Comparison of ENCODE assay signal across 8 cellular contexts in genomic region chrX:45851434-45851991, GRCh38.
A peak's percentile ranks its signal among the peaks of the same experiment; 100 is the strongest.
DNase-seq lines count a peak whose midpoint lies in the region; ATAC-seq and TF ChIP-seq lines count a peak whose summit lies in the region.

No MANE protein-coding gene starts in this region.

- peaks cover 9% of the 10 kb centered on the region for H3K4me1 Mint-ChIP-seq in CD4-positive, alpha-beta T cell (ENCODE audit: low read depth)
- peaks cover 16% of the 10 kb centered on the region for H3K4me1 Mint-ChIP-seq in stimulated activated effector memory CD8-positive, alpha-beta T cell treated with anti-CD3 and anti-CD28 coated beads, Interleukin-12 subunit alpha, Interleukin-12 subunit beta, amount 100 ng/mL, for 72 hours

- peak overlapping the region; percentile 77 for H3K27ac Mint-ChIP-seq in CD4-positive, alpha-beta T cell
- peak overlapping the region; percentile 86 for H3K27ac Mint-ChIP-seq in stimulated activated effector memory CD8-positive, alpha-beta T cell treated with anti-CD3 and anti-CD28 coated beads, Interleukin-12 subunit alpha, Interleukin-12 subunit beta, amount 100 ng/mL, for 72 hours

- POLR2A ChIA-PET in CD4-positive, alpha-beta T cell (lab: Charles Lee), result interaction anchor here (1.0 to 3.9 kb wide), 3 partner anchors 44 to 102 kb away, joined by 3 to 47 read pairs (median 19); no protein-coding TSS in a partner anchor

- peak overlapping the region; percentile 80 for H3K4me3 ChIP-seq in Loucy (ENCODE audit: low read length, poor library complexity, severe bottlenecking)
- peak overlapping the region; percentile 64 for H3K4me3 ChIP-seq in ectodermal cell (ENCODE audit: insufficient read depth, low read depth, low read length)
- H3K4me3 ChIP-seq in muscle layer of colon (ENCODE audit: low read depth in 1 of 2, low read length in 2 of 2), result peak overlapping the region; percentile 29 to 63

- no peaks in the 10 kb centered on the region for H3K27me3 ChIP-seq in CD4-positive, alpha-beta T cell (ENCODE audit: control insufficient read depth, insufficient read depth, low read length)
- H3K27me3 ChIP-seq in Loucy (ENCODE audit: insufficient read depth, low read length, poor library complexity, severe bottlenecking), result no peaks in the 10 kb centered on the region
- H3K27me3 ChIP-seq in ectodermal cell (ENCODE audit: control insufficient read depth, insufficient read depth, low read length, poor library complexity, severe bottlenecking), result no peaks in the 10 kb centered on the region
- peaks cover 0 to 15% of the 10 kb centered on the region in 2 donors for H3K27me3 ChIP-seq in muscle layer of colon (ENCODE audit: control insufficient read depth in 1 of 2, insufficient read depth in 2 of 2, low read length in 2 of 2)

- peak overlapping the region; percentile 93 for H3K4me2 ChIP-seq in Loucy (ENCODE audit: low read depth, low read length, poor library complexity, severe bottlenecking)

- no peaks in the 10 kb centered on the region for H3K27me3 Mint-ChIP-seq in CD4-positive, alpha-beta T cell

- H3K4me3 Mint-ChIP-seq in CD4-positive, alpha-beta T cell, result peak overlapping the region; percentile 89
- H3K4me3 Mint-ChIP-seq in stimulated activated effector memory CD8-positive, alpha-beta T cell treated with anti-CD3 and anti-CD28 coated beads, Interleukin-12 subunit alpha, Interleukin-12 subunit beta, amount 100 ng/mL, for 72 hours, result peak overlapping the region; percentile 95

- peaks cover 3% of the 10 kb centered on the region for H3K4me1 ChIP-seq in Loucy (ENCODE audit: insufficient read depth, low read length, poor library complexity, severe bottlenecking)
- no peaks in the 10 kb centered on the region for H3K4me1 ChIP-seq in ectodermal cell (ENCODE audit: control insufficient read depth, insufficient read depth, low read length)
- H3K4me1 ChIP-seq in muscle layer of colon (ENCODE audit: insufficient read depth, low read length), result no peaks in the 10 kb centered on the region

- 0% methylated on average over 39 to 53 of the region's 53 CpGs for WGBS in ectodermal cell, 2 experiments

- H3K9me2 ChIP-seq in Loucy (replicated peaks; ENCODE audit: low read depth, low read length), result no peaks in the 10 kb centered on the region

- no peaks in the 10 kb centered on the region for H4K20me1 ChIP-seq in Loucy (ENCODE audit: insufficient read depth, low read length, poor library complexity, severe bottlenecking)

- no peaks in the 10 kb centered on the region for H3K9me3 ChIP-seq in CD4-positive, alpha-beta T cell (ENCODE audit: control insufficient read depth, low read length)
- H3K9me3 ChIP-seq in Loucy (ENCODE audit: insufficient read depth, low read depth, low read length) (no peaks in the 10 kb centered on the region), ectodermal cell (ENCODE audit: control insufficient read depth, low read length) (no peaks in the 10 kb centered on the region), muscle layer of colon (ENCODE audit: low read length) (no peaks in the 10 kb centered on the region)

- H3K36me3 ChIP-seq in Loucy (ENCODE audit: insufficient read depth, low read length) (no peaks in the 10 kb centered on the region), ectodermal cell (ENCODE audit: control insufficient read depth, insufficient read depth, low read length) (no peaks in the 10 kb centered on the region), muscle layer of colon (ENCODE audit: insufficient read depth, low read length) (no peaks in the 10 kb centered on the region)

- TF ChIP-seq CTCF in CD4-positive, alpha-beta T cell (IDR thresholded peaks at IDR 0.05), result no peak
- no peak for TF ChIP-seq CTCF in Loucy (conservative IDR thresholded peaks at IDR 0.05; ENCODE audit: low read length)

- H3K9me3 Mint-ChIP-seq in CD4-positive, alpha-beta T cell, result no peaks in the 10 kb centered on the region
- no peaks in the 10 kb centered on the region for H3K9me3 Mint-ChIP-seq in stimulated activated effector memory CD8-positive, alpha-beta T cell treated with anti-CD3 and anti-CD28 coated beads, Interleukin-12 subunit alpha, Interleukin-12 subunit beta, amount 100 ng/mL, for 72 hours

- CTCF ChIA-PET in CD4-positive, alpha-beta T cell (lab: Charles Lee), result interaction anchor here (0.8 kb wide), 1 partner anchor 16 kb away, joined by 5 read pairs; no protein-coding TSS in a partner anchor

- ATAC-seq in CD4-positive, alpha-beta T cell (ENCODE audit: poor library complexity), result peak; percentile 63
- ATAC-seq in stimulated activated effector memory CD8-positive, alpha-beta T cell treated with anti-CD3 and anti-CD28 coated beads, Interleukin-12 subunit alpha, Interleukin-12 subunit beta, amount 100 ng/mL, for 72 hours, result peak; percentile 83
- ATAC-seq in GM21515 (IDR thresholded peaks at IDR 0.05; ENCODE audit: unreplicated experiment), result no peak

- H3K9ac ChIP-seq in Loucy (ENCODE audit: low read depth, low read length, poor library complexity, severe bottlenecking) (peak overlapping the region; percentile 72), muscle layer of colon (ENCODE audit: low read length) (no peak overlapping the region)

- peak in 9 of 10 experiments; percentile 6 to 53 (median 18) for DNase-seq in CD4-positive, alpha-beta T cell
- peak; percentile 74 for DNase-seq in activated CD4-positive, alpha-beta T cell treated with anti-CD3 and anti-CD28 coated beads for 48 hours
- DNase-seq in stimulated activated effector memory CD8-positive, alpha-beta T cell treated with anti-CD3 and anti-CD28 coated beads, Interleukin-12 subunit alpha, Interleukin-12 subunit beta, amount 100 ng/mL, for 72 hours (ENCODE audit: low spot score in 2 of 2), result peak; percentile 28 to 69
- DNase-seq in MV-4-11 (lab: John Stamatoyannopoulos, UW), result no peak

- peak overlapping the region; percentile 72 for H2AFZ ChIP-seq in Loucy (ENCODE audit: low read length)

- intact Hi-C loops in CD4-positive, alpha-beta T cell (cut with DNase I, micrococcal nuclease), result loop anchor here in 1 of 2 experiments (10.0 kb wide), 3 partner anchors 523 to 1307 kb away; partner anchors contain the start of gene FUNDC1

- H3K79me2 ChIP-seq in Loucy (ENCODE audit: insufficient read depth, low read length), result peaks cover 21% of the 10 kb centered on the region; the same call in 1 of the 2 replicates

- peaks cover 22% of the 10 kb centered on the region for H3K36me3 Mint-ChIP-seq in CD4-positive, alpha-beta T cell (ENCODE audit: low read depth)
- H3K36me3 Mint-ChIP-seq in stimulated activated effector memory CD8-positive, alpha-beta T cell treated with anti-CD3 and anti-CD28 coated beads, Interleukin-12 subunit alpha, Interleukin-12 subunit beta, amount 100 ng/mL, for 72 hours, result peaks cover 50% of the 10 kb centered on the region

- H3F3A ChIP-seq in Loucy (ENCODE audit: low read depth), result no peaks in the 10 kb centered on the region

- H3K27ac ChIP-seq in CD4-positive, alpha-beta T cell (ENCODE audit: low read depth, low read length), result no peak overlapping the region
- H3K27ac ChIP-seq in ectodermal cell (ENCODE audit: insufficient read depth, low read depth, low read length, poor library complexity, severe bottlenecking), result peak overlapping the region; percentile 67
- H3K27ac ChIP-seq in muscle layer of colon (ENCODE audit: low read depth, low read length), result no peak overlapping the region
